Comparison of ENCODE assay signal across 11 cellular contexts in genomic region chr7:26688936-26689506, GRCh38.
DNase-seq lines count a peak whose midpoint lies in the region; ATAC-seq and TF ChIP-seq lines count a peak whose summit lies in the region.
"Had no signal": no experiment of that assay in that cellular context is flagged by ENCODE, and none has a peak within 500 bp of the region (broad histone marks: within the 10 kb centered on the region; RNA-seq: fewer than 3 reads in every experiment).

No MANE protein-coding gene starts in this region.

- ATAC-seq in GM21576 (IDR thresholded peaks at IDR 0.05; ENCODE audit: unreplicated experiment) (peak; percentile 95), HG03460 (IDR thresholded peaks at IDR 0.05; ENCODE audit: unreplicated experiment) (peak; percentile 68), left colon (peak; percentile 56)
- ATAC-seq: activated T-helper 17 cell treated with anti-CD3 and anti-CD28 coated beads, Interleukin-2, amount 50 U/mL, for 72 hours had no signal

- H4K8ac ChIP-seq in trophoblast cell (ENCODE audit: low read depth, low read length), result no peak overlapping the region

- H3K27ac Mint-ChIP-seq in activated T-helper 2 cell treated with anti-CD3 and anti-CD28 coated beads, Interferon-gamma antibody, Interleukin-2, Interleukin-4, amounts not matched to agents 10 μg/mL and 5 μg/mL and 100 μg/mL, durations not matched to agents 14 hours and 24 hours and 36 hours, result no peak overlapping the region
- H3K27ac Mint-ChIP-seq: activated T-helper 17 cell treated with anti-CD3 and anti-CD28 coated beads, Interleukin-2, amount 50 U/mL, for 72 hours had no signal

- H3K4me1 Mint-ChIP-seq in activated T-helper 2 cell treated with anti-CD3 and anti-CD28 coated beads, Interferon-gamma antibody, Interleukin-2, Interleukin-4, amounts not matched to agents 10 μg/mL and 5 μg/mL and 100 μg/mL, durations not matched to agents 14 hours and 24 hours and 36 hours (ENCODE audit: low read depth), result peaks cover 5% of the 10 kb centered on the region
- H3K4me1 Mint-ChIP-seq: activated T-helper 17 cell treated with anti-CD3 and anti-CD28 coated beads, Interleukin-2, amount 50 U/mL, for 72 hours had no signal

- no peak overlapping the region for H4K12ac ChIP-seq in trophoblast cell (ENCODE audit: low read depth, low read length)

- intact Hi-C loops in left colon (cut with DNase I, micrococcal nuclease), result no loop called here
- intact Hi-C loops in activated T-helper 2 cell treated with anti-CD3 and anti-CD28 coated beads, Interferon-gamma antibody, Interleukin-2, Interleukin-4, amounts not matched to agents 10 μg/mL and 5 μg/mL and 100 μg/mL, durations not matched to agents 14 hours and 24 hours and 36 hours (cut with micrococcal nuclease), result no loop called here

- no peak overlapping the region for H3K4me3 Mint-ChIP-seq in activated T-helper 2 cell treated with anti-CD3 and anti-CD28 coated beads, Interferon-gamma antibody, Interleukin-2, Interleukin-4, amounts not matched to agents 10 μg/mL and 5 μg/mL and 100 μg/mL, durations not matched to agents 14 hours and 24 hours and 36 hours (ENCODE audit: low read depth)
- H3K4me3 Mint-ChIP-seq: activated T-helper 17 cell treated with anti-CD3 and anti-CD28 coated beads, Interleukin-2, amount 50 U/mL, for 72 hours; neural crest cell had no signal

- H3K79me1 ChIP-seq in trophoblast cell (ENCODE audit: low read length), result no peaks in the 10 kb centered on the region

- H3K9me3 Mint-ChIP-seq in activated T-helper 2 cell treated with anti-CD3 and anti-CD28 coated beads, Interferon-gamma antibody, Interleukin-2, Interleukin-4, amounts not matched to agents 10 μg/mL and 5 μg/mL and 100 μg/mL, durations not matched to agents 14 hours and 24 hours and 36 hours, result no peaks in the 10 kb centered on the region
- H3K9me3 Mint-ChIP-seq: activated T-helper 17 cell treated with anti-CD3 and anti-CD28 coated beads, Interleukin-2, amount 50 U/mL, for 72 hours; neural crest cell had no signal

- H4K91ac ChIP-seq in trophoblast cell (ENCODE audit: low read depth, low read length), result no peak overlapping the region

- H3K9ac ChIP-seq in trophoblast cell (ENCODE audit: low read length), result no peak overlapping the region

- H3K27ac ChIP-seq in trophoblast cell (ENCODE audit: low read depth, low read length) (no peak overlapping the region), coronary artery (no peak overlapping the region)
- H3K27ac ChIP-seq: RWPE1 had no signal

- no CpG with 5 or more reads among the region's 4 CpGs for WGBS in trophoblast cell (ENCODE audit: extremely low coverage, insufficient coverage, insufficient read length)

- H3K9me3 ChIP-seq in trophoblast cell (ENCODE audit: insufficient read depth, low read depth, low read length), result no peaks in the 10 kb centered on the region

- no peak overlapping the region for H3K23ac ChIP-seq in trophoblast cell (ENCODE audit: low read length)

- H3K79me2 ChIP-seq in trophoblast cell (ENCODE audit: control insufficient read depth, insufficient read depth, low read length, poor library complexity), result no peaks in the 10 kb centered on the region

- H2BK5ac ChIP-seq in trophoblast cell (ENCODE audit: low read depth, low read length, poor library complexity), result no peak overlapping the region

- peaks cover 34% of the 10 kb centered on the region for H3K27me3 Mint-ChIP-seq in activated T-helper 2 cell treated with anti-CD3 and anti-CD28 coated beads, Interferon-gamma antibody, Interleukin-2, Interleukin-4, amounts not matched to agents 10 μg/mL and 5 μg/mL and 100 μg/mL, durations not matched to agents 14 hours and 24 hours and 36 hours (ENCODE audit: low read depth)

- H3K4me3 ChIP-seq in trophoblast cell (ENCODE audit: low read depth, low read length) (no peak overlapping the region), coronary artery (no peak overlapping the region)

- H2AFZ ChIP-seq in trophoblast cell (ENCODE audit: insufficient read depth, low read length, poor library complexity), result no peak overlapping the region

- H3K18ac ChIP-seq in trophoblast cell (ENCODE audit: low read length), result no peak overlapping the region

- H2BK12ac ChIP-seq in trophoblast cell (ENCODE audit: low read length), result no peak overlapping the region

- no peaks in the 10 kb centered on the region for H3K27me3 ChIP-seq in trophoblast cell (ENCODE audit: insufficient read depth, low read length)

- peak; percentile 11 for DNase-seq in GM13976 (ENCODE audit: low spot score)
- no peak for DNase-seq in left colon
- no peak for DNase-seq in stimulated activated CD4-positive, alpha-beta T cell treated with anti-CD3 and anti-CD28 coated beads, Interleukin-2, amount 100 ng/mL, for 24 hours
- no peak for DNase-seq in trophoblast cell
- no peak for DNase-seq in activated T-helper 2 cell treated with anti-CD3 and anti-CD28 coated beads, Interferon-gamma antibody, Interleukin-2, Interleukin-4, amounts not matched to agents 10 μg/mL and 5 μg/mL and 100 μg/mL, durations not matched to agents 14 hours and 24 hours and 36 hours (ENCODE audit: low spot score)
- no peak for DNase-seq in coronary artery (ENCODE audit: low spot score)

- H3K14ac ChIP-seq in trophoblast cell (ENCODE audit: low read length), result no peak overlapping the region

- H3K4me1 ChIP-seq in trophoblast cell (ENCODE audit: control insufficient read depth in 1 of 2, insufficient read depth in 2 of 2, low read length in 2 of 2), result peaks cover 0 to 2% of the 10 kb centered on the region in 2 experiments

- in situ Hi-C loops in GM13976 (cut with MboI; ENCODE audit: low sequenced_read_pairs, unreplicated experiment), result no loop called here

- no peak overlapping the region for H3K4me2 ChIP-seq in trophoblast cell (ENCODE audit: low read length)

- H3K36me3 ChIP-seq in trophoblast cell (ENCODE audit: control insufficient read depth in 1 of 2, insufficient read depth in 2 of 2, low read length in 2 of 2), result no peaks in the 10 kb centered on the region

- no peaks in the 10 kb centered on the region for H3K36me3 Mint-ChIP-seq in activated T-helper 2 cell treated with anti-CD3 and anti-CD28 coated beads, Interferon-gamma antibody, Interleukin-2, Interleukin-4, amounts not matched to agents 10 μg/mL and 5 μg/mL and 100 μg/mL, durations not matched to agents 14 hours and 24 hours and 36 hours (ENCODE audit: low read depth)

- no peak for TF ChIP-seq CTCF in GM13976 (IDR thresholded peaks at IDR 0.05; ENCODE audit: borderline replicate concordance, control extremely low read depth, extremely low read depth, insufficient read depth, missing control alignments)
- no peak for TF ChIP-seq CTCF in coronary artery (IDR thresholded peaks at IDR 0.05)

- no peak overlapping the region for H2BK120ac ChIP-seq in trophoblast cell (ENCODE audit: insufficient read depth, low read length, poor library complexity)

- H3K4ac ChIP-seq in trophoblast cell (ENCODE audit: low read depth, low read length), result no peak overlapping the region

- no peak overlapping the region for H2AK5ac ChIP-seq in trophoblast cell (ENCODE audit: low read length)
